23 cellular contexts compared by ENCODE assay signal in the genomic region with DNA sequence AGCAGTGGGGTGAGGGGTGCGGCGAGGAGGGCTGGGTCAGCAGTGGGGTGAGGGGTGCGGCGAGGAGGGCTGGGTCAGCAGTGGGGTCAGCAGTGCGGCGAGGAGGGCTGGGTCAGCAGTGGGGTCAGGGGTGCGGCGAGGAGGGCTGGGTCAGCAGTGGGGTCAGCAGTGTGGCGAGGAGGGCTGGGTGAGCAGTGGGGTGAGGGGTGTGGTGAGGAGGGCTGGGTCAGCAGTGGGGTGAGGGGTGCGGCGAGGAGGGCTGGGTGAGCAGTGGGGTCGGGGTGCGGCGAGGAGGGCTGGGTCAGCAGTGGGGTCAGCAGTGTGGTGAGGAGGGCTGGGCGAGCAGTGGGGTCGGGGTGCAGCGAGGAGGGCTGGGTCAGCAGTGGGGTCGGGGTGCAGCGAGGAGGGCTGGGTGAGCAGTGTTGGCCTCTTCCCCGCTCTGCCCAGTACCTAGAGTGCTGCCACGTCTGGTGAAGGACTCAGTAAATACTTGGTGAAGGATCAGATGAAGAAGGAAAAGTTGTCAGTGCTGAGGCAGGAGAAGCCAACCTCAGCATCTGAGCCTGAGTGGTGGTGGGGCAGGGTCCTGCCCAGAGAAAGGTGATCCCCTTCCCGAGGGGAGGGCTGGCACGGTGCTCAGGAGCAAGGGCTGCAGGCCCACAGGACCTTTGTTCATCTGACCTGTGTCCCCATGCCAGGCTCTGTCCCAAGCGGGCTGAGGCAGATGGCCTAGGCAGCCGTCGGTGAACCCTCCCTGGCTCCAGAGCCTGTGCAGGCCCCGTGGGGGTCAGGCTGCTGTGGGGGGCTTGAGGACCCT.
DNase-seq lines count a peak whose midpoint lies in the region; ATAC-seq, FAIRE-seq and TF ChIP-seq lines count a peak whose summit lies in the region.
"Had no signal": no experiment of that assay in that cellular context is flagged by ENCODE, and none has a peak within 500 bp of the region (broad histone marks: within the 10 kb centered on the region; RNA-seq: fewer than 3 reads in every experiment).

No MANE protein-coding gene starts in this region.

- FAIRE-seq in urothelium cell line (lab: Jason Lieb, UNC) = peak; percentile 67

- no peak for TF ChIP-seq POLR2A in breast epithelium (IDR thresholded peaks at IDR 0.05)

- BruUV-seq in mammary epithelial cell (replicated peaks; lab: Mats Ljungman, UMichigan) = no TSS peak

- H3K27me3 Mint-ChIP-seq in WTC11 (ENCODE audit: low read depth) = no peaks in the 10 kb centered on the region; the same call in 1 of the 2 replicates
- H3K27me3 Mint-ChIP-seq in natural killer cell (ENCODE audit: low read depth in 2 of 2) = peaks cover 9 to 10% of the 10 kb centered on the region in 2 donors

- in situ Hi-C loops in mammary epithelial cell (cut with MboI; ENCODE audit: low sequenced_read_pairs in 2 of 2) = no loop called here
- in situ Hi-C loops in HAP-1 (cut with MboI; ENCODE audit: low sequenced_read_pairs) = no loop called here

- no peak overlapping the region for H3K4me2 ChIP-seq in mammary epithelial cell (ENCODE audit: insufficient read depth, low read depth, low read length)

- H3K4me3 Mint-ChIP-seq in WTC11 = no peak overlapping the region
- no peak overlapping the region for H3K4me3 Mint-ChIP-seq in natural killer cell
- H3K4me3 Mint-ChIP-seq: activated naive CD8-positive, alpha-beta T cell treated with anti-CD3 and anti-CD28 coated beads, Interleukin-2, amount 10 ng/mL, durations not matched to agents 7 days and 5 days; activated T-cell treated with anti-CD3 and anti-CD28 coated beads, Interleukin-2, amount 50 U/mL, for 4 hours; brain; memory B cell; stimulated activated naive CD8-positive, alpha-beta T cell treated with anti-CD3 and anti-CD28 coated beads, Interleukin-15, Interleukin-2, amounts not matched to agents 100 ng/mL and 50 ng/mL, for 24 hours had no signal

- no peak overlapping the region for H3K9ac ChIP-seq in mammary epithelial cell (ENCODE audit: insufficient read depth, low read length)
- H3K9ac ChIP-seq: GM23248 had no signal

- H3K9me3 Mint-ChIP-seq in WTC11 = peaks cover 7% of the 10 kb centered on the region
- no peaks in the 10 kb centered on the region for H3K9me3 Mint-ChIP-seq in natural killer cell
- H3K9me3 Mint-ChIP-seq: stimulated activated naive CD8-positive, alpha-beta T cell treated with anti-CD3 and anti-CD28 coated beads, Interleukin-15, Interleukin-2, amounts not matched to agents 100 ng/mL and 50 ng/mL, for 24 hours had no signal

- H3K4me3 ChIP-seq in breast epithelium (no peak overlapping the region), mammary epithelial cell (replicated peaks in 1 of 3; ENCODE audit: insufficient read depth in 1 of 3, low read depth in 2 of 3, low read length in 3 of 3) (no peak overlapping the region), HAP-1 (no peak overlapping the region)
- H3K4me3 ChIP-seq: GM23248, SJCRH30, uterus had no signal

- H2AFZ ChIP-seq in mammary epithelial cell (ENCODE audit: low read depth, low read length) = no peak overlapping the region
- H2AFZ ChIP-seq: GM23248 had no signal

- H3K27ac ChIP-seq in breast epithelium (no peak overlapping the region), mammary epithelial cell (ENCODE audit: insufficient read depth, low read depth, low read length) (no peak overlapping the region)
- H3K27ac ChIP-seq: GM23248, SJCRH30, uterus had no signal

- ATAC-seq in WTC11 = no peak
- ATAC-seq in natural killer cell = no peak
- ATAC-seq in GM18519 (IDR thresholded peaks at IDR 0.05; ENCODE audit: low FRiP score, unreplicated experiment) = no peak
- ATAC-seq: activated T-cell treated with anti-CD3 and anti-CD28 coated beads, Interleukin-2, amount 50 U/mL, for 4 hours had no signal

- POLR2A ChIA-PET in WTC11 (lab: Charles Lee) = no interaction called here

- H3K36me3 Mint-ChIP-seq in WTC11 (no peaks in the 10 kb centered on the region; the same call in 1 of the 2 replicates), natural killer cell (no peaks in the 10 kb centered on the region)
- H3K36me3 Mint-ChIP-seq: activated naive CD8-positive, alpha-beta T cell treated with anti-CD3 and anti-CD28 coated beads, Interleukin-2, amount 10 ng/mL, durations not matched to agents 7 days and 5 days; brain; memory B cell had no signal

- H4K20me1 ChIP-seq in mammary epithelial cell (ENCODE audit: insufficient read depth, low read length) = no peaks in the 10 kb centered on the region

- H3K27me3 ChIP-seq in breast epithelium = no peaks in the 10 kb centered on the region
- no peaks in the 10 kb centered on the region for H3K27me3 ChIP-seq in mammary epithelial cell (ENCODE audit: insufficient read depth, low read length)
- H3K27me3 ChIP-seq in HAP-1 (ENCODE audit: low read depth) = no peaks in the 10 kb centered on the region
- H3K27me3 ChIP-seq: uterus had no signal

- WGBS in mammary epithelial cell (ENCODE audit: low coverage, missing lambda C conversion rate) = 62% methylated on average over 7 of the region's 27 CpGs

- CTCF ChIA-PET in mammary epithelial cell (lab: Charles Lee; ENCODE audit: low non-redundant PET) = no interaction called here
- CTCF ChIA-PET in WTC11 (lab: Charles Lee) = no interaction called here

- H3K4me1 ChIP-seq in breast epithelium = no peaks in the 10 kb centered on the region
- no peaks in the 10 kb centered on the region for H3K4me1 ChIP-seq in mammary epithelial cell (ENCODE audit: insufficient read depth, low read length)
- H3K4me1 ChIP-seq in HAP-1 = no peaks in the 10 kb centered on the region
- H3K4me1 ChIP-seq: uterus had no signal

- H3K27ac Mint-ChIP-seq in WTC11 = no peak overlapping the region
- no peak overlapping the region for H3K27ac Mint-ChIP-seq in natural killer cell
- H3K27ac Mint-ChIP-seq: activated naive CD8-positive, alpha-beta T cell treated with anti-CD3 and anti-CD28 coated beads, Interleukin-2, amount 10 ng/mL, durations not matched to agents 7 days and 5 days; memory B cell; stimulated activated naive CD8-positive, alpha-beta T cell treated with anti-CD3 and anti-CD28 coated beads, Interleukin-15, Interleukin-2, amounts not matched to agents 100 ng/mL and 50 ng/mL, for 24 hours had no signal

- H3K9me3 ChIP-seq in breast epithelium (no peaks in the 10 kb centered on the region), mammary epithelial cell (replicated peaks; ENCODE audit: insufficient read depth, low read length) (no peaks in the 10 kb centered on the region), HAP-1 (no peaks in the 10 kb centered on the region)
- H3K9me3 ChIP-seq: uterus had no signal

- H3K36me3 ChIP-seq in breast epithelium (no peaks in the 10 kb centered on the region), mammary epithelial cell (ENCODE audit: insufficient read depth, low read length) (no peaks in the 10 kb centered on the region), HAP-1 (replicated peaks) (no peaks in the 10 kb centered on the region)
- H3K36me3 ChIP-seq: SJCRH30, uterus had no signal

- H3K79me2 ChIP-seq in mammary epithelial cell (ENCODE audit: insufficient read depth, low read length) = no peaks in the 10 kb centered on the region

- dilution Hi-C loops in mammary epithelial cell (cut with HindIII; ENCODE audit: low sequenced_read_pairs) = no loop called here

- intact Hi-C loops in breast epithelium (cut with DNase I; ENCODE audit: low total_unique reads) = no loop called here
- intact Hi-C loops in mammary epithelial cell (cut with micrococcal nuclease) = no loop called here
- intact Hi-C loops in natural killer cell (cut with micrococcal nuclease) = no loop called here

- peak; percentile 15 to 47 for DNase-seq in breast epithelium (ENCODE audit: low spot score in 2 of 2)
- DNase-seq in mammary epithelial cell = no peak
- DNase-seq in WTC11 (ENCODE audit: low spot score) = peak; percentile 11
- DNase-seq in natural killer cell = peak; percentile 12
- no peak for DNase-seq in urothelium cell line (ENCODE audit: low spot score)
- DNase-seq in HAP-1 (ENCODE audit: low spot score in 2 of 2) = no peak
- no peak for DNase-seq in medulla oblongata (ENCODE audit: extremely low spot score)
- DNase-seq: activated CD4-positive, alpha-beta T cell treated with anti-CD3 and anti-CD28 coated beads for 48 hours; activated naive CD8-positive, alpha-beta T cell treated with anti-CD3 and anti-CD28 coated beads, Interleukin-2, amount 10 ng/mL, durations not matched to agents 7 days and 5 days; activated T-cell treated with anti-CD3 and anti-CD28 coated beads, Interleukin-2, amount 50 U/mL, for 4 hours; COR-L47; dermis blood vessel endothelial cell; GM23248; KG1; NCI-H1092; NCI-H2081 treated with DMSO at 0.1 percent for 48 hours; NCI-H524; SJCRH30 had no signal

- TF ChIP-seq CTCF in breast epithelium (IDR thresholded peaks at IDR 0.05) = no peak
- no peak for TF ChIP-seq CTCF in mammary epithelial cell (conservative IDR thresholded peaks at IDR 0.05 in 1 of 2, IDR thresholded peaks at IDR 0.05 in 1 of 2; ENCODE audit: extremely low read depth in 1 of 2, insufficient read depth in 1 of 2, low read depth in 1 of 2, low read length in 2 of 2)
- no peak for TF ChIP-seq CTCF in WTC11 (IDR thresholded peaks at IDR 0.05)
- TF ChIP-seq CTCF in natural killer cell (IDR thresholded peaks at IDR 0.05) = no peak

- H3K4me1 Mint-ChIP-seq in WTC11 (peaks cover 9% of the 10 kb centered on the region), natural killer cell (peaks cover 4 to 9% of the 10 kb centered on the region in 2 donors)
- H3K4me1 Mint-ChIP-seq: activated naive CD8-positive, alpha-beta T cell treated with anti-CD3 and anti-CD28 coated beads, Interleukin-2, amount 10 ng/mL, durations not matched to agents 7 days and 5 days had no signal

TF ChIP-seq in WTC11, 78 proteins besides CTCF, POLR2A, EP300 and RAD21:
- TF ChIP-seq, protein P1, sequence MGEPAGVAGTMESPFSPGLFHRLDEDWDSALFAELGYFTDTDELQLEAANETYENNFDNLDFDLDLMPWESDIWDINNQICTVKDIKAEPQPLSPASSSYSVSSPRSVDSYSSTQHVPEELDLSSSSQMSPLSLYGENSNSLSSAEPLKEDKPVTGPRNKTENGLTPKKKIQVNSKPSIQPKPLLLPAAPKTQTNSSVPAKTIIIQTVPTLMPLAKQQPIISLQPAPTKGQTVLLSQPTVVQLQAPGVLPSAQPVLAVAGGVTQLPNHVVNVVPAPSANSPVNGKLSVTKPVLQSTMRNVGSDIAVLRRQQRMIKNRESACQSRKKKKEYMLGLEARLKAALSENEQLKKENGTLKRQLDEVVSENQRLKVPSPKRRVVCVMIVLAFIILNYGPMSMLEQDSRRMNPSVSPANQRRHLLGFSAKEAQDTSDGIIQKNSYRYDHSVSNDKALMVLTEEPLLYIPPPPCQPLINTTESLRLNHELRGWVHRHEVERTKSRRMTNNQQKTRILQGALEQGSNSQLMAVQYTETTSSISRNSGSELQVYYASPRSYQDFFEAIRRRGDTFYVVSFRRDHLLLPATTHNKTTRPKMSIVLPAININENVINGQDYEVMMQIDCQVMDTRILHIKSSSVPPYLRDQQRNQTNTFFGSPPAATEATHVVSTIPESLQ (CRISPR knock-in tag; IDR thresholded peaks at IDR 0.05) = no peak

Comparison
In these comparisons a context has a peak if more than half of its experiments do, and no peak if none do; other contexts are left out.
1. DNase-seq: peak in breast epithelium (2 of 2), WTC11 (single experiment) and natural killer cell (single experiment); none in mammary epithelial cell (single experiment), urothelium cell line (single experiment), HAP-1 (0 of 2) and medulla oblongata (single experiment).